1 cellular context compared by ENCODE assay signal in genomic region chr11:3057069-3057963, GRCh38.
A peak's percentile ranks its signal among the peaks of the same experiment; 100 is the strongest.
TF ChIP-seq lines count a peak whose summit lies in the region.

Gene CARS1, minus strand, starts transcription at chr11:3057423. Its CDS starts 56 bp downstream, at chr11:3057367.

TF ChIP-seq in HepG2, 621 proteins besides CTCF, POLR2A, EP300 and RAD21 (continued from another document and continues in another):
- TF ChIP-seq POGK (CRISPR knock-in tag; conservative IDR thresholded peaks at IDR 0.05) (peak; percentile 49; the same call in 1 of the 2 replicates), EED (CRISPR knock-in tag; IDR thresholded peaks at IDR 0.05) (peak; percentile 7; the same call in 1 of the 2 replicates), ZBTB42 (CRISPR knock-in tag; IDR thresholded peaks at IDR 0.05) (0 out of 2 replicates have a peak, but pooled peaks have one; percentile 34), SAP130 (CRISPR knock-in tag; IDR thresholded peaks at IDR 0.05; ENCODE audit: low read depth) (peak; percentile 99), SIN3B (IDR thresholded peaks at IDR 0.05; ENCODE audit: low read length) (0 out of 2 replicates have a peak, but pooled peaks have one; percentile 38), ZHX2 (IDR thresholded peaks at IDR 0.05; ENCODE audit: low read depth) (peak; percentile 33; the same call in 1 of the 2 replicates), ZHX2 (CRISPR knock-in tag; IDR thresholded peaks at IDR 0.05; ENCODE audit: borderline replicate concordance) (no peak), ZNF20 (CRISPR knock-in tag; IDR thresholded peaks at IDR 0.05) (no peak), HIVEP1 (CRISPR knock-in tag; IDR thresholded peaks at IDR 0.05) (peak; percentile 97), NCOR1 (IDR thresholded peaks at IDR 0.05; ENCODE audit: borderline replicate concordance, low read length) (no peak), ZNF205 (CRISPR knock-in tag; IDR thresholded peaks at IDR 0.05) (peak; percentile 63; the same call in 1 of the 2 replicates), HNF4G (IDR thresholded peaks at IDR 0.05; ENCODE audit: borderline replicate concordance, low read depth, low read length) (no peak), HNF4G (CRISPR knock-in tag; IDR thresholded peaks at IDR 0.05; ENCODE audit: borderline replicate concordance, low read depth) (peak; percentile 79), SRY (CRISPR knock-in tag; IDR thresholded peaks at IDR 0.05) (0 out of 2 replicates have a peak, but pooled peaks have one; percentile 64), NAIF1 (CRISPR knock-in tag; IDR thresholded peaks at IDR 0.05; ENCODE audit: borderline replicate concordance) (no peak), ZSCAN22 (CRISPR knock-in tag; IDR thresholded peaks at IDR 0.05) (no peak), ZNF281 (CRISPR knock-in tag; IDR thresholded peaks at IDR 0.05; ENCODE audit: borderline replicate concordance) (no peak), SIX4 (CRISPR knock-in tag; IDR thresholded peaks at IDR 0.05) (0 out of 2 replicates have a peak, but pooled peaks have one; percentile 14), MXD4 (CRISPR knock-in tag; IDR thresholded peaks at IDR 0.05) (peak; percentile 86), SOX6 (IDR thresholded peaks at IDR 0.05) (no peak), SOX6 (CRISPR knock-in tag; IDR thresholded peaks at IDR 0.05) (peak; percentile 54; the same call in 1 of the 2 replicates), ZNF607 (CRISPR knock-in tag; IDR thresholded peaks at IDR 0.05; ENCODE audit: borderline replicate concordance) (peak; percentile 35; the same call in 1 of the 2 replicates), ZNF704 (CRISPR knock-in tag; IDR thresholded peaks at IDR 0.05; ENCODE audit: borderline replicate concordance) (peak; percentile 68; the same call in 1 of the 2 replicates), IRF9 (CRISPR knock-in tag; IDR thresholded peaks at IDR 0.05; ENCODE audit: borderline replicate concordance) (peak; percentile 52; the same call in 1 of the 2 replicates), SNAPC4 (CRISPR knock-in tag; IDR thresholded peaks at IDR 0.05) (peak; percentile 25; the same call in 1 of the 2 replicates), TFDP1 (CRISPR knock-in tag; IDR thresholded peaks at IDR 0.05; ENCODE audit: borderline replicate concordance) (peak; percentile 66), KDM6A (CRISPR knock-in tag; IDR thresholded peaks at IDR 0.05; ENCODE audit: low read depth) (no peak), ZNF749 (CRISPR knock-in tag; IDR thresholded peaks at IDR 0.05; ENCODE audit: borderline replicate concordance) (no peak), TFAP4 (IDR thresholded peaks at IDR 0.05; ENCODE audit: borderline replicate concordance, low read depth) (peak; percentile 59; the same call in 1 of the 2 replicates), ETV5 (CRISPR knock-in tag; IDR thresholded peaks at IDR 0.05; ENCODE audit: borderline replicate concordance) (peak; percentile 99), TOPORS (CRISPR knock-in tag; IDR thresholded peaks at IDR 0.05) (peak; percentile 85), ZNF235 (CRISPR knock-in tag; IDR thresholded peaks at IDR 0.05; ENCODE audit: borderline replicate concordance) (peak; percentile 68; the same call in 1 of the 2 replicates), HNRNPL (IDR thresholded peaks at IDR 0.05; ENCODE audit: low read depth, low read length) (0 out of 2 replicates have a peak, but pooled peaks have one; percentile 59)
